Comparison of ENCODE assay signal across 8 cellular contexts in the genomic region with DNA sequence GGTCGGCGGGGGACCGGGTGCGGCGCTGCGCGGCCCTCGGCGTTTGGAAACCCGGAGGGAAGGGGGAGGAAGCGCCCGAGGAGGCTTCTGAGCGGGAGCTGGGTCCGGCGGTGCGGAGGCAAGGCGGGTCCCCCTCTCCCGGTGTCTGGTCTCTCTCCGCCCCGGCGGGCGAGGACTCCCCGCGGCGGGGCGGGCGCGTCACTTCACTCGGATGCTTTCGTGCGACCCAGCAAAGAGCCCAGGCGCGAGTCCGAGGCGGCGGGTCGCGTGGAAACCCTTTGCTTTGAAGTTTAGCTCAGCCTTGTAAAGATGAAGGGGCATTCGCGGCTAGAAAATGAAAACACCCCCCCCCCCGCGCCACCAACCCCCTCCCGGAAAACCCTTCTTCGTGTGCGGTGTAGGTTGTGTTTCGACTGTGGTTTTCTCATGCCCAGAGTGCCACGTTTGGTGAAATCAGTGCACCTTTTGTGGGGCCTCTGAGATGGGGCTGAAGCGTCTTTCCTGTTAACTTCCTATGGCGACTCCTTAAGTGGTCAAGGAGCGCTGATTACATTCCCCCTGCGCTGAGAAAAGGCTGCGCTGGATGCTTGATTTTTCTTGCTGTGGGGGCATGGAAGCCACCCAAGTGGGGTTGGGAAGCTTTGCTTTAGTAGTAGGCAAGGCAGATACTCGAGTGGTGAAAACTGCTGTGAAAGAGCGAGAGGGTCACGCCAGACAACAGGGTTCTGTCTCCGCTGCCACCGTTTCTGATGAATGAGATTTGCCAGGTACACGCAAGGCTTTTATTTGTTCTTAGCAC. TPM values are rescaled to one million over a fixed set of nuclear protein-coding genes. Genes with fewer than 3 reads are reported as not detected.
DNase-seq lines count a peak whose midpoint lies in the region; ATAC-seq and TF ChIP-seq lines count a peak whose summit lies in the region.

No MANE protein-coding gene starts in this region.

- peak overlapping the region in 1 of 2 donors; percentile 62 for H3K27ac ChIP-seq in aorta (ENCODE audit: low read depth in 1 of 2, low read length in 2 of 2)

- ATAC-seq in GM18907 (IDR thresholded peaks at IDR 0.05; ENCODE audit: unreplicated experiment), result peak; percentile 30
- ATAC-seq in aorta (ENCODE audit: low FRiP score), result peak; percentile 67

- H3K27me3 ChIP-seq in aorta (ENCODE audit: control insufficient read depth in 1 of 2, insufficient read depth in 2 of 2, low read length in 1 of 2), result no peaks in the 10 kb centered on the region

- TF ChIP-seq CTCF in neural crest cell (conservative IDR thresholded peaks at IDR 0.05), result no peak

- no peaks in the 10 kb centered on the region for H3K36me3 ChIP-seq in aorta (ENCODE audit: control insufficient read depth in 1 of 2, insufficient read depth in 2 of 2, low read length in 1 of 2)

- intact Hi-C loops in activated T-helper 1 cell treated with anti-CD3 and anti-CD28 coated beads, Interleukin-12 subunit alpha, Interleukin-12 subunit beta, Interleukin-2, Interleukin-4 antibody, amounts not matched to agents 30 ng/mL and 10 ng/mL and 1 ng/mL, durations not matched to agents 14 hours and 24 hours and 36 hours (cut with micrococcal nuclease), result loop anchor here (1.0 to 5.0 kb wide), 7 partner anchors 16 to 257 kb away; no protein-coding TSS in a partner anchor
- intact Hi-C loops in aorta (cut with DNase I), result loop anchor here in 1 of 2 donors (10.0 kb wide), 1 partner anchor 249 kb away; no protein-coding TSS in a partner anchor

- H3K4me3 Mint-ChIP-seq in activated T-helper 1 cell treated with anti-CD3 and anti-CD28 coated beads, Interleukin-12 subunit alpha, Interleukin-12 subunit beta, Interleukin-2, Interleukin-4 antibody, amounts not matched to agents 30 ng/mL and 10 ng/mL and 1 ng/mL, durations not matched to agents 14 hours and 24 hours and 36 hours, result peak overlapping the region; percentile 85
- peak overlapping the region; percentile 96 for H3K4me3 Mint-ChIP-seq in neural crest cell

- peak overlapping the region; percentile 53 for H3K27ac Mint-ChIP-seq in activated T-helper 1 cell treated with anti-CD3 and anti-CD28 coated beads, Interleukin-12 subunit alpha, Interleukin-12 subunit beta, Interleukin-2, Interleukin-4 antibody, amounts not matched to agents 30 ng/mL and 10 ng/mL and 1 ng/mL, durations not matched to agents 14 hours and 24 hours and 36 hours
- H3K27ac Mint-ChIP-seq in neural crest cell (ENCODE audit: unreplicated experiment), result peak overlapping the region; percentile 96

- H3K4me1 Mint-ChIP-seq in activated T-helper 1 cell treated with anti-CD3 and anti-CD28 coated beads, Interleukin-12 subunit alpha, Interleukin-12 subunit beta, Interleukin-2, Interleukin-4 antibody, amounts not matched to agents 30 ng/mL and 10 ng/mL and 1 ng/mL, durations not matched to agents 14 hours and 24 hours and 36 hours (ENCODE audit: low read depth), result peaks cover 30% of the 10 kb centered on the region
- peaks cover 35% of the 10 kb centered on the region for H3K4me1 Mint-ChIP-seq in neural crest cell

- H3K36me3 Mint-ChIP-seq in activated T-helper 1 cell treated with anti-CD3 and anti-CD28 coated beads, Interleukin-12 subunit alpha, Interleukin-12 subunit beta, Interleukin-2, Interleukin-4 antibody, amounts not matched to agents 30 ng/mL and 10 ng/mL and 1 ng/mL, durations not matched to agents 14 hours and 24 hours and 36 hours (ENCODE audit: low read depth), result peaks cover 3% of the 10 kb centered on the region
- H3K36me3 Mint-ChIP-seq in neural crest cell (ENCODE audit: low read depth), result no peaks in the 10 kb centered on the region

- H3K27me3 Mint-ChIP-seq in activated T-helper 1 cell treated with anti-CD3 and anti-CD28 coated beads, Interleukin-12 subunit alpha, Interleukin-12 subunit beta, Interleukin-2, Interleukin-4 antibody, amounts not matched to agents 30 ng/mL and 10 ng/mL and 1 ng/mL, durations not matched to agents 14 hours and 24 hours and 36 hours (ENCODE audit: insufficient read depth), result peaks cover 56% of the 10 kb centered on the region
- no peaks in the 10 kb centered on the region for H3K27me3 Mint-ChIP-seq in neural crest cell (ENCODE audit: low read depth)

- H3K4me1 ChIP-seq in aorta (ENCODE audit: control insufficient read depth in 1 of 2, insufficient read depth in 2 of 2, low read length in 2 of 2), result peaks cover 0 to 2% of the 10 kb centered on the region in 2 donors

- WGBS in aorta, 2 donors, result 0 to 1% methylated on average over 54 to 58 of the region's 58 CpGs

- no peaks in the 10 kb centered on the region for H3K9me3 Mint-ChIP-seq in activated T-helper 1 cell treated with anti-CD3 and anti-CD28 coated beads, Interleukin-12 subunit alpha, Interleukin-12 subunit beta, Interleukin-2, Interleukin-4 antibody, amounts not matched to agents 30 ng/mL and 10 ng/mL and 1 ng/mL, durations not matched to agents 14 hours and 24 hours and 36 hours
- no peaks in the 10 kb centered on the region for H3K9me3 Mint-ChIP-seq in neural crest cell

- H3K4me3 ChIP-seq in aorta (ENCODE audit: low read length in 2 of 2), result peak overlapping the region; percentile 84 to 97

- no peaks in the 10 kb centered on the region for H3K9me3 ChIP-seq in aorta (ENCODE audit: control insufficient read depth, low read length)

- DNase-seq in AG08395 (ENCODE audit: low spot score) (peak; percentile 17), NCI-H1417 (lab: John Stamatoyannopoulos, UW) (peak; percentile 67 to 93 (median 92)), germinal center (ENCODE audit: low spot score) (peak; percentile 3), neural crest cell (ENCODE audit: low read depth, low spot score) (no peak), aorta (peak in 1 of 2 donors; percentile 49), foreskin melanocyte (no peak)
- no peak for DNase-seq in activated T-helper 1 cell treated with anti-CD3 and anti-CD28 coated beads, Interleukin-12 subunit alpha, Interleukin-12 subunit beta, Interleukin-2, Interleukin-4 antibody, amounts not matched to agents 30 ng/mL and 10 ng/mL and 1 ng/mL, durations not matched to agents 14 hours and 24 hours and 36 hours (ENCODE audit: low spot score)

RNA-seq across cellular contexts. Expression of a gene that starts 0.9 kb away (rescaled TPM):
- total RNA-seq in activated T-helper 1 cell treated with anti-CD3 and anti-CD28 coated beads, Interleukin-12 subunit alpha, Interleukin-12 subunit beta, Interleukin-2, Interleukin-4 antibody, amounts not matched to agents 30 ng/mL and 10 ng/mL and 1 ng/mL, durations not matched to agents 14 hours and 24 hours and 36 hours, result 5.3 and 6.0 TPM in 2 replicates
- total RNA-seq in neural crest cell, result 25.2 and 26.7 TPM in 2 replicates
- total RNA-seq in aorta, result 10 to 100 TPM; 17.9 to 20.7 TPM
- polyA plus RNA-seq in aorta, result 10 to 100 TPM; 10.3 to 14.0 TPM

Comparison
In these comparisons a context has a peak if more than half of its experiments do, and no peak if none do; other contexts are left out.
1. DNase-seq: peak in AG08395 (single experiment), NCI-H1417 (3 of 3) and germinal center (single experiment); none in activated T-helper 1 cell treated with anti-CD3 and anti-CD28 coated beads, Interleukin-12 subunit alpha, Interleukin-12 subunit beta, Interleukin-2, Interleukin-4 antibody, amounts not matched to agents 30 ng/mL and 10 ng/mL and 1 ng/mL, durations not matched to agents 14 hours and 24 hours and 36 hours (single experiment), neural crest cell (single experiment) and foreskin melanocyte (single experiment).